ENCODE assay signal across 16 cellular contexts in genomic region chr2:213266421-213266820, GRCh38.
"Had no signal": no experiment of that assay in that cellular context is flagged by ENCODE, and none has a peak within 500 bp of the region (broad histone marks: within the 10 kb centered on the region; RNA-seq: fewer than 3 reads in every experiment).

No MANE protein-coding gene starts in this region.

- H3K4me3 ChIP-seq: body of pancreas, ovary, psoas muscle, testis, upper lobe of left lung had no signal

- H3K27ac ChIP-seq: body of pancreas, epithelial cell of prostate, psoas muscle, testis, upper lobe of left lung had no signal

- H3K27ac Mint-ChIP-seq: activated naive CD8-positive, alpha-beta T cell; natural killer cell treated with Interleukin-12 subunit alpha and Interleukin-12 subunit beta and Interleukin-15 and Interleukin-18, amount 100 ng/mL, for 72 hours; T-helper 1 cell treated with Interleukin-12 subunit alpha and Interleukin-12 subunit beta and Interleukin-4 antibody, amounts not matched to agents 30 μg/mL and 1 μg/mL, for 36 hours had no signal

- H3K9me3 ChIP-seq: body of pancreas, ovary, psoas muscle, testis, upper lobe of left lung had no signal

- H3K36me3 Mint-ChIP-seq: activated naive CD8-positive, alpha-beta T cell; natural killer cell treated with Interleukin-12 subunit alpha and Interleukin-12 subunit beta and Interleukin-15 and Interleukin-18, amount 100 ng/mL, for 72 hours had no signal

- DNase-seq: activated CD8-positive, alpha-beta memory T cell treated with anti-CD3 and anti-CD28 coated beads for 24 hours; body of pancreas; caudate nucleus; foreskin fibroblast; ovary; psoas muscle; right cardiac atrium; small intestine; stimulated activated CD4-positive, alpha-beta T cell treated with anti-CD3 and anti-CD28 coated beads, Interleukin-4, amount 100 ng/mL, for 1 hour; testis; upper lobe of left lung had no signal

- H3K4me1 ChIP-seq: psoas muscle, testis, upper lobe of left lung had no signal

- H3K4me3 Mint-ChIP-seq: activated naive CD8-positive, alpha-beta T cell; natural killer cell treated with Interleukin-12 subunit alpha and Interleukin-12 subunit beta and Interleukin-15 and Interleukin-18, amount 100 ng/mL, for 72 hours; T-helper 1 cell treated with Interleukin-12 subunit alpha and Interleukin-12 subunit beta and Interleukin-4 antibody, amounts not matched to agents 30 μg/mL and 1 μg/mL, for 36 hours had no signal

- FAIRE-seq: small intestine had no signal

- H3K27me3 ChIP-seq: body of pancreas, ovary, testis, upper lobe of left lung had no signal

- ATAC-seq: activated CD4-positive, CD25-positive, alpha-beta regulatory T cell treated with anti-CD3 and anti-CD28 coated beads, Interleukin-2, amount 50 U/mL, for 24 hours; body of pancreas; natural killer cell treated with Interleukin-12 subunit alpha and Interleukin-12 subunit beta and Interleukin-15 and Interleukin-18, amount 100 ng/mL, for 72 hours; psoas muscle; right cardiac atrium had no signal

- H3K27me3 Mint-ChIP-seq: activated naive CD8-positive, alpha-beta T cell had no signal

- H3K36me3 ChIP-seq: ovary, upper lobe of left lung had no signal

- H3K9me3 Mint-ChIP-seq: natural killer cell treated with Interleukin-12 subunit alpha and Interleukin-12 subunit beta and Interleukin-15 and Interleukin-18, amount 100 ng/mL, for 72 hours; T-helper 1 cell treated with Interleukin-12 subunit alpha and Interleukin-12 subunit beta and Interleukin-4 antibody, amounts not matched to agents 30 μg/mL and 1 μg/mL, for 36 hours had no signal
